In the genomic region with DNA sequence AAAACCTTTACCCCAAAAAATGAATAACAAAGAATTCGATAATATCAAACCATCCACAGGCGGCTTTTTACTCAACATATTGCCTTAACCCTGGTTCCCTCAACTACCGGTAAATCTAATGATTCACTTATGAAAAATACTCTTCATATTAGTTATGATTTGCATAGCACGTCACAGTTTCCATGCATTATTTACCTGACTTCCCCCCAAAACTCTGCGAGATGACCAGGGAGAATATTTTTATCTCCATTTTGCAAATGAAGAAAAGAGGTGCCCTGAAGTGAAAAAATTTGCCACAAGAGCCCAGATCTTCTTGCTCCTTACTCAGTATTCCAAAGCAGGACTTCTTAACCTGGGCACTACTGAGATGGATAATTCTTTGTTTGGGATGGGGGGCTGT, we compare ENCODE assay signal across 16 cellular contexts. TPM values are rescaled to one million over a fixed set of nuclear protein-coding genes. Genes with fewer than 3 reads are reported as not detected.
DNase-seq lines count a peak whose midpoint lies in the region; TF ChIP-seq lines count a peak whose summit lies in the region.
"Had no signal": no experiment of that assay in that cellular context is flagged by ENCODE, and none has a peak within 500 bp of the region (broad histone marks: within the 10 kb centered on the region; RNA-seq: fewer than 3 reads in every experiment).

No MANE protein-coding gene starts in this region.

- POLR2A ChIA-PET in OCI-LY7 (lab: Charles Lee) = interaction anchor here (0.8 to 4.2 kb wide), 4 partner anchors 58 to 123 kb away, joined by 3 to 21 read pairs (median 5); no protein-coding TSS in a partner anchor

- H2AFZ ChIP-seq in OCI-LY7 (ENCODE audit: low read length) (no peak overlapping the region), mesenchymal stem cell (ENCODE audit: low read depth, low read length) (no peak overlapping the region), neural progenitor cell (replicated peaks) (no peak overlapping the region)

- peak overlapping the region; percentile 76 for H3K27ac Mint-ChIP-seq in activated naive CD4-positive, alpha-beta T cell treated with anti-CD3 and anti-CD28 coated beads, Interleukin-2, amount 50 U/mL, for 24 hours
- no peak overlapping the region for H3K27ac Mint-ChIP-seq in neural progenitor cell
- H3K27ac Mint-ChIP-seq: mesothelial cell of epicardium had no signal

- H3K9me3 ChIP-seq in OCI-LY7 (ENCODE audit: low read length) (no peaks in the 10 kb centered on the region), mesenchymal stem cell (ENCODE audit: control insufficient read depth, low read length) (no peaks in the 10 kb centered on the region), neural progenitor cell (ENCODE audit: low read depth) (no peaks in the 10 kb centered on the region)
- H3K9me3 ChIP-seq in effector memory CD4-positive, alpha-beta T cell (ENCODE audit: control insufficient read depth, low read length) = no peaks in the 10 kb centered on the region

- no TSS peak for BruUV-seq in OCI-LY7 (replicated peaks; lab: Mats Ljungman, UMichigan)

- H2AK5ac ChIP-seq in mesenchymal stem cell (ENCODE audit: low read length, severe bottlenecking) = no peak overlapping the region

- peaks cover 80% of the 10 kb centered on the region for H3K4me1 ChIP-seq in OCI-LY7 (ENCODE audit: insufficient read depth, low read length, poor library complexity, severe bottlenecking)
- H3K4me1 ChIP-seq in effector memory CD4-positive, alpha-beta T cell (ENCODE audit: control insufficient read depth, insufficient read depth, low read length, poor library complexity, severe bottlenecking) = peaks cover 48% of the 10 kb centered on the region
- peaks cover 3% of the 10 kb centered on the region for H3K4me1 ChIP-seq in mesenchymal stem cell (ENCODE audit: control insufficient read depth, insufficient read depth, low read depth, low read length)
- peaks cover 8% of the 10 kb centered on the region for H3K4me1 ChIP-seq in neural progenitor cell

- no peak overlapping the region for H3K18ac ChIP-seq in mesenchymal stem cell (ENCODE audit: low read depth in 1 of 2, low read length in 2 of 2)

- 100% methylated on average over 5 of the region's 5 CpGs for WGBS in mesenchymal stem cell

- H4K8ac ChIP-seq in mesenchymal stem cell (ENCODE audit: low read length) = no peak overlapping the region

- no peaks in the 10 kb centered on the region for H3K9me2 ChIP-seq in OCI-LY7 (ENCODE audit: insufficient read depth, low read length)

- H3K27me3 Mint-ChIP-seq in activated naive CD4-positive, alpha-beta T cell treated with anti-CD3 and anti-CD28 coated beads, Interleukin-2, amount 50 U/mL, for 24 hours = no peaks in the 10 kb centered on the region
- H3K27me3 Mint-ChIP-seq in neural progenitor cell (ENCODE audit: insufficient read depth, low read depth) = no peaks in the 10 kb centered on the region

- H3K27ac ChIP-seq in OCI-LY7 (ENCODE audit: low read depth, low read length, poor library complexity, severe bottlenecking) (peak overlapping the region; percentile 69), mesenchymal stem cell (ENCODE audit: low read length, poor library complexity, severe bottlenecking) (no peak overlapping the region), neural progenitor cell (no peak overlapping the region)
- peak overlapping the region; percentile 38 for H3K27ac ChIP-seq in effector memory CD4-positive, alpha-beta T cell (ENCODE audit: insufficient read depth, low read length, poor library complexity, severe bottlenecking)

- no peak overlapping the region for H3K4ac ChIP-seq in mesenchymal stem cell (ENCODE audit: low read depth in 1 of 2, low read length in 2 of 2)

- peak overlapping the region; percentile 89 for H3K4me3 Mint-ChIP-seq in activated naive CD4-positive, alpha-beta T cell treated with anti-CD3 and anti-CD28 coated beads, Interleukin-2, amount 50 U/mL, for 24 hours
- no peak overlapping the region for H3K4me3 Mint-ChIP-seq in neural progenitor cell

- DNase-seq in activated naive CD4-positive, alpha-beta T cell treated with anti-CD3 and anti-CD28 coated beads, Interleukin-2, amount 50 U/mL, for 16 hours = no peak
- DNase-seq in OCI-LY7 (ENCODE audit: low spot score) = peak; percentile 44
- no peak for DNase-seq in effector memory CD4-positive, alpha-beta T cell
- no peak for DNase-seq in mesenchymal stem cell
- DNase-seq in neural progenitor cell (ENCODE audit: low spot score) = no peak
- no peak for DNase-seq in NCI-H1436 treated with DMSO at 0.1 percent for 48 hours (lab: John Stamatoyannopoulos, UW)
- no peak for DNase-seq in GOT3 (lab: John Stamatoyannopoulos, UW)
- DNase-seq: AML-193, anterior cingulate cortex, DMS79, glutamatergic neuron, kidney, NCI-H2029 treated with DMSO at 0.1 percent for 48 hours, NCI-H774 had no signal

- no peak overlapping the region for H2BK15ac ChIP-seq in mesenchymal stem cell (ENCODE audit: low read depth, poor library complexity, severe bottlenecking)

- H3K4me2 ChIP-seq in OCI-LY7 (ENCODE audit: low read length) = peak overlapping the region; percentile 80
- no peak overlapping the region for H3K4me2 ChIP-seq in mesenchymal stem cell (ENCODE audit: low read length, poor library complexity, severe bottlenecking)
- H3K4me2 ChIP-seq in neural progenitor cell = no peak overlapping the region

- H3K79me2 ChIP-seq in OCI-LY7 (ENCODE audit: insufficient read depth, low read depth, low read length) = peaks cover 74% of the 10 kb centered on the region
- no peaks in the 10 kb centered on the region for H3K79me2 ChIP-seq in neural progenitor cell (ENCODE audit: low read depth)

- H3K79me1 ChIP-seq in mesenchymal stem cell (replicated peaks; ENCODE audit: low read length, poor library complexity, severe bottlenecking) = peaks cover 11% of the 10 kb centered on the region

- H3K27me3 ChIP-seq in effector memory CD4-positive, alpha-beta T cell (replicated peaks; ENCODE audit: control insufficient read depth, insufficient read depth, low read length, poor library complexity, severe bottlenecking) = no peaks in the 10 kb centered on the region
- no peaks in the 10 kb centered on the region for H3K27me3 ChIP-seq in mesenchymal stem cell (ENCODE audit: control insufficient read depth in 1 of 2, insufficient read depth in 1 of 2, low read length in 2 of 2)
- H3K27me3 ChIP-seq in neural progenitor cell = peaks cover 42% of the 10 kb centered on the region

- peaks cover 23% of the 10 kb centered on the region for H3F3A ChIP-seq in neural progenitor cell (ENCODE audit: low read depth)

- CTCF ChIA-PET in OCI-LY7 (lab: Charles Lee; ENCODE audit: unreplicated experiment) = no interaction called here

- H3K36me3 Mint-ChIP-seq in activated naive CD4-positive, alpha-beta T cell treated with anti-CD3 and anti-CD28 coated beads, Interleukin-2, amount 50 U/mL, for 24 hours = peaks cover 9% of the 10 kb centered on the region
- no peaks in the 10 kb centered on the region for H3K36me3 Mint-ChIP-seq in neural progenitor cell
- H3K36me3 Mint-ChIP-seq: mesothelial cell of epicardium had no signal

- H4K20me1 ChIP-seq in OCI-LY7 (ENCODE audit: insufficient read depth, low read length) (peaks cover 40% of the 10 kb centered on the region), neural progenitor cell (ENCODE audit: low read depth) (peaks cover 17% of the 10 kb centered on the region)

- H3K9me3 Mint-ChIP-seq in activated naive CD4-positive, alpha-beta T cell treated with anti-CD3 and anti-CD28 coated beads, Interleukin-2, amount 50 U/mL, for 24 hours = no peaks in the 10 kb centered on the region
- H3K9me3 Mint-ChIP-seq in neural progenitor cell = no peaks in the 10 kb centered on the region
- H3K9me3 Mint-ChIP-seq: mesothelial cell of epicardium had no signal

- no peak overlapping the region for H3K14ac ChIP-seq in mesenchymal stem cell (ENCODE audit: low read length in 2 of 2)

- TF ChIP-seq CTCF in OCI-LY7 (conservative IDR thresholded peaks at IDR 0.05; ENCODE audit: low read length) (no peak), neural progenitor cell (IDR thresholded peaks at IDR 0.05) (no peak)

- H2BK5ac ChIP-seq in mesenchymal stem cell (ENCODE audit: low read depth, low read length, poor library complexity, severe bottlenecking) = no peak overlapping the region

- H3K4me3 ChIP-seq in OCI-LY7 (ENCODE audit: low read depth, low read length, poor library complexity, severe bottlenecking) (peak overlapping the region; percentile 83), mesenchymal stem cell (ENCODE audit: insufficient read depth in 1 of 2, low read depth in 1 of 2, low read length in 2 of 2) (peak overlapping the region in 1 of 2 experiments; percentile 96), neural progenitor cell (no peak overlapping the region)
- H3K4me3 ChIP-seq in effector memory CD4-positive, alpha-beta T cell (ENCODE audit: insufficient read depth, low read depth, low read length, poor library complexity, severe bottlenecking) = peak overlapping the region; percentile 6

- no peak overlapping the region for H3K23ac ChIP-seq in mesenchymal stem cell (ENCODE audit: low read length in 2 of 2)

- H3K36me3 ChIP-seq in OCI-LY7 (ENCODE audit: insufficient read depth, low read length) = no peaks in the 10 kb centered on the region
- H3K36me3 ChIP-seq in effector memory CD4-positive, alpha-beta T cell (ENCODE audit: control insufficient read depth, insufficient read depth, low read length) = no peaks in the 10 kb centered on the region
- no peaks in the 10 kb centered on the region for H3K36me3 ChIP-seq in mesenchymal stem cell (ENCODE audit: control insufficient read depth in 1 of 2, insufficient read depth in 2 of 2, low read depth in 1 of 2, low read length in 2 of 2)
- H3K36me3 ChIP-seq in neural progenitor cell = no peaks in the 10 kb centered on the region

- H3K9ac ChIP-seq in mesenchymal stem cell (ENCODE audit: low read length) (no peak overlapping the region), neural progenitor cell (no peak overlapping the region)

- H4K91ac ChIP-seq in mesenchymal stem cell (ENCODE audit: low read length) = no peak overlapping the region

- no peak overlapping the region for H2BK120ac ChIP-seq in mesenchymal stem cell (ENCODE audit: low read depth, low read length)

- intact Hi-C loops in OCI-LY7 (cut with micrococcal nuclease; ENCODE audit: unreplicated experiment) = loop anchor here (5.0 to 10.0 kb wide), 3 partner anchors 104 to 321 kb away; no protein-coding TSS in a partner anchor

- peaks cover 82% of the 10 kb centered on the region for H3K4me1 Mint-ChIP-seq in activated naive CD4-positive, alpha-beta T cell treated with anti-CD3 and anti-CD28 coated beads, Interleukin-2, amount 50 U/mL, for 24 hours
- peaks cover 23% of the 10 kb centered on the region for H3K4me1 Mint-ChIP-seq in neural progenitor cell

- no peak overlapping the region for H2BK12ac ChIP-seq in mesenchymal stem cell (ENCODE audit: low read length in 2 of 2)

RNA-seq across cellular contexts. Expression of a gene that starts 2.9 kb away (rescaled TPM):
- 66.9 and 72.6 TPM in 2 replicates for total RNA-seq in OCI-LY7 (2014; rRNA removed; shearing (Covaris generic))
- total RNA-seq in OCI-LY7 (2022) (86.8 and 106 TPM in 2 replicates), neural progenitor cell (ENCODE audit: low replicate concordance) (5.0 and 6.5 TPM in 2 replicates)
- polyA plus RNA-seq in mesenchymal stem cell (2013, experiment 1 of 2) = 69.2 TPM
- 68.5 TPM for polyA plus RNA-seq in mesenchymal stem cell (2013, experiment 2 of 2)

Comparison
In these comparisons a context has a peak if more than half of its experiments do, and no peak if none do; other contexts are left out.
1. H3K27ac ChIP-seq: peak in OCI-LY7 (single experiment) and effector memory CD4-positive, alpha-beta T cell (single experiment); none in mesenchymal stem cell (single experiment) and neural progenitor cell (single experiment).